In genomic region chr5:37888476-37888875, GRCh38 we compare ENCODE assay signal across 1 cellular context.
TF ChIP-seq lines count a peak whose summit lies in the region.

No MANE protein-coding gene starts in this region.

TF ChIP-seq in HepG2, 621 proteins besides CTCF, POLR2A, EP300 and RAD21:
- TF ChIP-seq ETV6 (CRISPR knock-in tag; conservative IDR thresholded peaks at IDR 0.05) (no peak), RBFOX2 (IDR thresholded peaks at IDR 0.05; ENCODE audit: low read depth, low read length) (no peak), GLI4 (CRISPR knock-in tag; IDR thresholded peaks at IDR 0.05; ENCODE audit: borderline replicate concordance) (no peak), DMAP1 (CRISPR knock-in tag; IDR thresholded peaks at IDR 0.05) (no peak), NRL (CRISPR knock-in tag; IDR thresholded peaks at IDR 0.05; ENCODE audit: borderline replicate concordance) (no peak), ZNF672 (CRISPR knock-in tag; IDR thresholded peaks at IDR 0.05) (no peak), KLF11 (CRISPR knock-in tag; IDR thresholded peaks at IDR 0.05) (no peak), POLR2G (IDR thresholded peaks at IDR 0.05; ENCODE audit: low read depth, low read length) (no peak), DNMT3B (CRISPR knock-in tag; conservative IDR thresholded peaks at IDR 0.05) (no peak), SIX1 (CRISPR knock-in tag; IDR thresholded peaks at IDR 0.05; ENCODE audit: borderline replicate concordance) (no peak), AHR (CRISPR knock-in tag; IDR thresholded peaks at IDR 0.05) (no peak), ZNF10 (CRISPR knock-in tag; IDR thresholded peaks at IDR 0.05; ENCODE audit: borderline replicate concordance, low read depth) (no peak), ZFP36L1 (CRISPR knock-in tag; IDR thresholded peaks at IDR 0.05) (no peak), HNF4A (CRISPR knock-in tag; IDR thresholded peaks at IDR 0.05) (no peak), HIVEP1 (CRISPR knock-in tag; IDR thresholded peaks at IDR 0.05) (no peak), NFE2L2 (IDR thresholded peaks at IDR 0.05; ENCODE audit: low read length) (no peak), ZBTB20 (CRISPR knock-in tag; IDR thresholded peaks at IDR 0.05; ENCODE audit: borderline replicate concordance, low read depth) (no peak)
- TF ChIP-seq, protein P1, sequence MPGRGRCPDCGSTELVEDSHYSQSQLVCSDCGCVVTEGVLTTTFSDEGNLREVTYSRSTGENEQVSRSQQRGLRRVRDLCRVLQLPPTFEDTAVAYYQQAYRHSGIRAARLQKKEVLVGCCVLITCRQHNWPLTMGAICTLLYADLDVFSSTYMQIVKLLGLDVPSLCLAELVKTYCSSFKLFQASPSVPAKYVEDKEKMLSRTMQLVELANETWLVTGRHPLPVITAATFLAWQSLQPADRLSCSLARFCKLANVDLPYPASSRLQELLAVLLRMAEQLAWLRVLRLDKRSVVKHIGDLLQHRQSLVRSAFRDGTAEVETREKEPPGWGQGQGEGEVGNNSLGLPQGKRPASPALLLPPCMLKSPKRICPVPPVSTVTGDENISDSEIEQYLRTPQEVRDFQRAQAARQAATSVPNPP (CRISPR knock-in tag; IDR thresholded peaks at IDR 0.05), result no peak
